Comparison of ENCODE assay signal across 8 cellular contexts in genomic region chr16:527015-527903, GRCh38. TPM values are rescaled to one million over a fixed set of nuclear protein-coding genes. Genes with fewer than 3 reads are reported as not detected.
A peak's percentile ranks its signal among the peaks of the same experiment; 100 is the strongest.
DNase-seq lines count a peak whose midpoint lies in the region; ATAC-seq, FAIRE-seq and TF ChIP-seq lines count a peak whose summit lies in the region.

Gene CAPN15, plus strand, starts transcription at chr16:527712. Its CDS starts 19,127 bp downstream, at chr16:546839.

- no peaks in the 10 kb centered on the region for H3K9me2 ChIP-seq in OCI-LY1 (ENCODE audit: low read depth, low read length)

- H2AFZ ChIP-seq in OCI-LY1 (ENCODE audit: low read length) (no peak within 1 kb of the TSS), endothelial cell of umbilical vein (ENCODE audit: low read depth, low read length) (no peak within 1 kb of the TSS)

- H3K9me3 ChIP-seq in HUES48 (ENCODE audit: control insufficient read depth, insufficient read depth, low read length), result no peaks in the 10 kb centered on the region
- H3K9me3 ChIP-seq in OCI-LY1 (ENCODE audit: low read length), result no peaks in the 10 kb centered on the region
- H3K9me3 ChIP-seq in endothelial cell of umbilical vein (replicated peaks; ENCODE audit: control insufficient read depth, insufficient read depth, low read length), result no peaks in the 10 kb centered on the region
- H3K9me3 ChIP-seq in mononuclear cell (ENCODE audit: low read depth, low read length), result no peaks in the 10 kb centered on the region

- peak; percentile 61 for ATAC-seq in GM21390 (IDR thresholded peaks at IDR 0.05; ENCODE audit: unreplicated experiment)

- peaks cover 12% of the 10 kb centered on the region for H3K79me2 ChIP-seq in OCI-LY1 (ENCODE audit: insufficient read depth, low read length)
- peaks cover 55% of the 10 kb centered on the region for H3K79me2 ChIP-seq in endothelial cell of umbilical vein (ENCODE audit: control insufficient read depth, insufficient read depth, low read length)

- H3K4me1 ChIP-seq in HUES48 (ENCODE audit: control insufficient read depth, insufficient read depth, low read length) (peaks cover 13% of the 10 kb centered on the region; the same call in 1 of the 2 replicates), OCI-LY1 (ENCODE audit: insufficient read depth, low read length, severe bottlenecking) (peaks cover 30% of the 10 kb centered on the region), endothelial cell of umbilical vein (ENCODE audit: control insufficient read depth, extremely low read depth, insufficient read depth, low read length) (peaks cover 35% of the 10 kb centered on the region), mononuclear cell (ENCODE audit: insufficient read depth, low read length) (peaks cover 43% of the 10 kb centered on the region)

- BruUV-seq in endothelial cell of umbilical vein (replicated peaks; lab: Mats Ljungman, UMichigan), result no TSS peak

- no peaks in the 10 kb centered on the region for H3F3A ChIP-seq in OCI-LY1 (ENCODE audit: insufficient read depth, low read length)

- DNase-seq in COR-L47 (lab: John Stamatoyannopoulos, UW) (peak; percentile 80), endothelial cell of umbilical vein (ENCODE audit: low read depth, low spot score) (peak; percentile 90)
- DNase-seq in activated CD8-positive, alpha-beta memory T cell treated with anti-CD3 and anti-CD28 coated beads, Interleukin-2, amount 50 U/mL, for 48 hours, result peak; percentile 93
- DNase-seq in stimulated activated CD8-positive, alpha-beta memory T cell treated with anti-CD3 and anti-CD28 coated beads, Interleukin-4, amount 100 ng/mL, for 1 hour (ENCODE audit: low read depth in 2 of 2, low spot score in 1 of 2), result peak; percentile 73 to 75

- TF ChIP-seq POLR2A in endothelial cell of umbilical vein (IDR thresholded peaks at IDR 0.05; ENCODE audit: low read depth, low read length), result peak; percentile 65

- CTCF ChIA-PET in endothelial cell of umbilical vein (lab: Charles Lee), result interaction anchor here (0.7 to 1.0 kb wide), 3 partner anchors 16 to 41 kb away, joined by 3 read pairs; no protein-coding TSS in a partner anchor

- H3K9ac ChIP-seq in HUES48 (ENCODE audit: low read depth, low read length) (peak within 1 kb of the TSS; percentile 71), OCI-LY1 (ENCODE audit: low read length) (peak within 1 kb of the TSS; percentile 93), endothelial cell of umbilical vein (replicated peaks; ENCODE audit: extremely low read depth, insufficient read depth, low read length) (peak within 1 kb of the TSS; percentile 80)

- peak; percentile 77 for FAIRE-seq in endothelial cell of umbilical vein (lab: Jason Lieb, UNC)

- H3K4me3 ChIP-seq in HUES48 (ENCODE audit: low read depth, low read length) (peak within 1 kb of the TSS; percentile 93), OCI-LY1 (ENCODE audit: low read depth, low read length, poor library complexity, severe bottlenecking) (peak within 1 kb of the TSS; percentile 92), endothelial cell of umbilical vein (replicated peaks in 1 of 3; ENCODE audit: insufficient read depth in 1 of 3, low read depth in 1 of 3, low read length in 3 of 3) (peak within 1 kb of the TSS; percentile 42 to 81 (median 78)), mononuclear cell (ENCODE audit: low read length) (peak within 1 kb of the TSS; percentile 60)

- H3K36me3 ChIP-seq in HUES48 (ENCODE audit: control insufficient read depth, insufficient read depth, low read length) (0 out of 2 replicates have a peak, but pooled peaks cover 4% of the 10 kb centered on the region), OCI-LY1 (ENCODE audit: insufficient read depth, low read length) (no peaks in the 10 kb centered on the region; the same call in 1 of the 2 replicates), endothelial cell of umbilical vein (ENCODE audit: control insufficient read depth in 2 of 2, extremely low read depth in 1 of 2, insufficient read depth in 2 of 2, low read length in 2 of 2) (peaks cover 0 to 2% of the 10 kb centered on the region in 2 experiments)

- TF ChIP-seq CTCF in OCI-LY1 (IDR thresholded peaks at IDR 0.05; ENCODE audit: low read length) (no peak), endothelial cell of umbilical vein (IDR thresholded peaks at IDR 0.05; ENCODE audit: extremely low read depth in 1 of 2, insufficient read depth in 1 of 2, low read depth in 1 of 2, low read length in 2 of 2) (no peak)

- dilution Hi-C loops in endothelial cell of umbilical vein (cut with MboI; ENCODE audit: extremely low pct_ligation_motif_present, low sequenced_read_pairs), result no loop called here

- H4K20me1 ChIP-seq in OCI-LY1 (ENCODE audit: insufficient read depth, low read length), result no peaks in the 10 kb centered on the region
- H4K20me1 ChIP-seq in endothelial cell of umbilical vein (replicated peaks; ENCODE audit: control insufficient read depth, extremely low read depth, insufficient read depth, low read length), result no peaks in the 10 kb centered on the region

- intact Hi-C loops in endothelial cell of umbilical vein (cut with micrococcal nuclease), result loop anchor here (1.0 to 5.0 kb wide), 3 partner anchors 40 to 130 kb away; partner anchors contain the start of genes NHLRC4, NME4, PIGQ and RAB11FIP3

- H3K4me2 ChIP-seq in OCI-LY1 (ENCODE audit: low read length), result peak within 1 kb of the TSS; percentile 93
- H3K4me2 ChIP-seq in endothelial cell of umbilical vein (ENCODE audit: insufficient read depth, low read length), result peak within 1 kb of the TSS; percentile 87

- no peaks in the 10 kb centered on the region for H3K27me3 ChIP-seq in HUES48 (ENCODE audit: control insufficient read depth, insufficient read depth, low read length)
- H3K27me3 ChIP-seq in OCI-LY1 (ENCODE audit: insufficient read depth, low read length), result no peaks in the 10 kb centered on the region
- H3K27me3 ChIP-seq in endothelial cell of umbilical vein (ENCODE audit: control insufficient read depth in 2 of 2, insufficient read depth in 2 of 2, low read length in 2 of 2), result no peaks in the 10 kb centered on the region
- H3K27me3 ChIP-seq in mononuclear cell (ENCODE audit: insufficient read depth, low read length), result no peaks in the 10 kb centered on the region

- POLR2A ChIA-PET in endothelial cell of umbilical vein (lab: Charles Lee), result interaction anchor here (0.5 kb wide), 1 partner anchor 11 kb away, joined by 3 read pairs; no protein-coding TSS in a partner anchor

- H3K27ac ChIP-seq in HUES48 (ENCODE audit: low read depth, low read length) (peak within 1 kb of the TSS; percentile 92), OCI-LY1 (ENCODE audit: low read depth, low read length, poor library complexity, severe bottlenecking) (peak within 1 kb of the TSS; percentile 0), endothelial cell of umbilical vein (ENCODE audit: insufficient read depth, low read depth, low read length) (peak within 1 kb of the TSS; percentile 90)

- H3K9me1 ChIP-seq in endothelial cell of umbilical vein (replicated peaks; ENCODE audit: control insufficient read depth, extremely low read depth, insufficient read depth, low read length), result no peaks in the 10 kb centered on the region

TF ChIP-seq in endothelial cell of umbilical vein, 7 proteins besides CTCF, POLR2A, EP300 and RAD21:
- peak; percentile 63 for TF ChIP-seq POLR2AphosphoS5 (IDR thresholded peaks at IDR 0.05; ENCODE audit: insufficient read depth, low read depth, low read length)
- TF ChIP-seq MAX (IDR thresholded peaks at IDR 0.05; ENCODE audit: insufficient read depth, insufficient read length), result no peak

RNA-seq across cellular contexts. Expression of gene CAPN15, which starts in this region (rescaled TPM):
- total RNA-seq in endothelial cell of umbilical vein, result 65.0 and 70.1 TPM in 2 replicates
- 33.9 and 48.6 TPM in 2 replicates for polyA plus RNA-seq in endothelial cell of umbilical vein
- 14.6 and 22.7 TPM in 2 replicates for polyA plus RNA-seq in endothelial cell of umbilical vein (2011; cell fraction: cytosol; rRNA removed)
- 63.6 and 68.1 TPM in 2 replicates for polyA plus RNA-seq in endothelial cell of umbilical vein (2011; cell fraction: nucleus; rRNA removed)
- polyA plus RNA-seq in endothelial cell of umbilical vein (2012), result 20.7 and 35.9 TPM in 2 replicates
- 17.2 and 27.8 TPM in 2 replicates for polyA minus RNA-seq in endothelial cell of umbilical vein
- 47.6 TPM for polyA minus RNA-seq in endothelial cell of umbilical vein (2011; cell fraction: cytosol; rRNA and poly(A)+ RNA removed)
- polyA minus RNA-seq in endothelial cell of umbilical vein (2011; cell fraction: nucleus; rRNA and poly(A)+ RNA removed), result 21.5 and 36.2 TPM in 2 replicates
- total RNA-seq in mononuclear cell, result 31.2 TPM

Comparison
In these comparisons a context has a peak if more than half of its experiments do, and no peak if none do; other contexts are left out.
1. Peak in every context shown above with its lines: DNase-seq, ATAC-seq, H3K4me3 ChIP-seq and H3K27ac ChIP-seq.
2. H3K27ac ChIP-seq: peak in every context shown above with its lines; median percentile 92 in HUES48; 90 in endothelial cell of umbilical vein; 0 in OCI-LY1.